8 cellular contexts compared by ENCODE assay signal in the genomic region with DNA sequence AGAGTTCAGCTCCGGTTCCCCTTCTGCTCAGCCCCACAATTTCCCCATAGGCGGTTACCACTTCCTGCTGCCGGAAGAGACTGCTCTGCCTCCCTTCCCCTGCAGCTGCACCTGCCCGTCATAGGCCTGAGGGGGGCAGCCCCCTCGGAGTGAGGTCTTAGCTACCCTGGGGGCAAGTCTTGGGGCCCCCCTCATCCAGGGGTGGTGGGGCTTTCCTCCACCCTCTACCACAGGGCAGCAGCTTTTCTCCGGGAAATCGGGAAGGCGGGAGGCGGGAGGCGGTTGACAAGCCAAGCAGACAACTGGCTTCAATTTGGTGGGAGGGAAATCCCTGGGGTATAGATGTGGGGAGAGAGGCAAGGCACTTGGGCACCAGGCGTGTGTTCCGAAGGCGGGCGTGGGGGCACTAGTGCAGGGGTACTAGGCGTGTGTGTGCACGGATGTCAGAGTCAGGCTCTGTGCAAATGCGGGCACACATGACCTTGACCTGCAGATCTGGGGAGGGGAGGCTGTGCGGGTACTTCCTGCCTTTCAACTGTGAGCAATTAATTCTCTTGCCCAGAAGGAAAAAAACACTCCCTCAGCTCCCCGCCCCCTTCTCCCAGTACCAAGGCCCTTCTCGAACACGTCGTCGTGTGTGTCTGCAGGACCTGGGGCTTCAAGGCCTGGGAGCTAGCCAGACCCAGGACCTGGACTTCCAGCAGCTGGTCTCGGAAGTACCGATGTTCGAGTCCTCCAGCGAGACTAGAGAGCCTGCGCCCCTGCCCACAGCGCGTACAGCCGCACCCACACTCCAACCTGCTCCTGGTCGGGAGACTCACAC. TPM values are rescaled to one million over a fixed set of nuclear protein-coding genes. Genes with fewer than 3 reads are reported as not detected.
A peak's percentile ranks its signal among the peaks of the same experiment; 100 is the strongest.
DNase-seq lines count a peak whose midpoint lies in the region; ATAC-seq and TF ChIP-seq lines count a peak whose summit lies in the region.

No MANE protein-coding gene starts in this region.

- peak overlapping the region; percentile 88 for H3K4me3 Mint-ChIP-seq in activated T-helper 17 cell treated with anti-CD3 and anti-CD28 coated beads, Interleukin-2, amount 50 U/mL, for 72 hours

- DNase-seq in AG04449 (ENCODE audit: low read depth, low spot score) (no peak), Panc1 (ENCODE audit: low read depth, low spot score) (no peak), glomerular visceral epithelial cell (ENCODE audit: extremely low spot score) (peak; percentile 31), LoVo (ENCODE audit: low spot score) (no peak)

- no peaks in the 10 kb centered on the region for H3K27me3 Mint-ChIP-seq in activated T-helper 17 cell treated with anti-CD3 and anti-CD28 coated beads, Interleukin-2, amount 50 U/mL, for 72 hours

- H3K4me3 ChIP-seq in AG04449 (ENCODE audit: low read depth, low read length) (peak overlapping the region; percentile 62), Panc1 (ENCODE audit: low read depth in 2 of 2, low read length in 2 of 2) (peak overlapping the region; percentile 79 to 95), rectal smooth muscle tissue (ENCODE audit: low read length) (peak overlapping the region; percentile 83)

- H3K9me3 Mint-ChIP-seq in activated T-helper 17 cell treated with anti-CD3 and anti-CD28 coated beads, Interleukin-2, amount 50 U/mL, for 72 hours, result no peaks in the 10 kb centered on the region

- no peaks in the 10 kb centered on the region for H3K9me3 ChIP-seq in Panc1 (ENCODE audit: control insufficient read depth, insufficient read depth, low read depth, low read length)

- H3K4me1 Mint-ChIP-seq in activated T-helper 17 cell treated with anti-CD3 and anti-CD28 coated beads, Interleukin-2, amount 50 U/mL, for 72 hours, result peaks cover 10% of the 10 kb centered on the region

- peaks cover 44% of the 10 kb centered on the region for H3K36me3 Mint-ChIP-seq in activated T-helper 17 cell treated with anti-CD3 and anti-CD28 coated beads, Interleukin-2, amount 50 U/mL, for 72 hours (ENCODE audit: low read depth)

- in situ Hi-C loops in Panc1 (cut with HindIII; ENCODE audit: low pct_unique_long_range_greater_than_20kb, low sequenced_read_pairs), result no loop called here

- peak overlapping the region; percentile 91 for H3K27ac Mint-ChIP-seq in activated T-helper 17 cell treated with anti-CD3 and anti-CD28 coated beads, Interleukin-2, amount 50 U/mL, for 72 hours

- peak overlapping the region; percentile 82 for H3K9ac ChIP-seq in rectal smooth muscle tissue (ENCODE audit: low read length)

- BruUV-seq in Panc1 (replicated peaks; lab: Mats Ljungman, UMichigan), result no TSS peak

- POLR2A ChIA-PET in AG04449 (lab: Yijun Ruan, JAX) (interaction anchor here (0.7 to 2.0 kb wide), 4 partner anchors 43 to 161 kb away, joined by 3 to 9 read pairs (median 3); no protein-coding TSS in a partner anchor), Panc1 (lab: Charles Lee) (interaction anchor here (0.7 to 1.6 kb wide), 2 partner anchors 15 to 21 kb away, joined by 5 to 9 read pairs; no protein-coding TSS in a partner anchor)

- H3K27ac ChIP-seq in Panc1 (ENCODE audit: low read length), result peak overlapping the region; percentile 99
- H3K27ac ChIP-seq in rectal smooth muscle tissue (ENCODE audit: low read depth, low read length), result peak overlapping the region; percentile 87

- H3K27me3 ChIP-seq in Panc1 (ENCODE audit: control insufficient read depth, insufficient read depth, low read length) (no peaks in the 10 kb centered on the region), rectal smooth muscle tissue (ENCODE audit: control insufficient read depth, insufficient read depth, low read length) (peaks cover 4% of the 10 kb centered on the region)

- intact Hi-C loops in Panc1 (cut with micrococcal nuclease; ENCODE audit: unreplicated experiment), result loop anchor here (10.0 kb wide), 1 partner anchor 162 kb away; the partner anchor contains the start of gene PLXNB3

- ATAC-seq in GM19035 (IDR thresholded peaks at IDR 0.05; ENCODE audit: unreplicated experiment) (peak; percentile 36), HG03571 (IDR thresholded peaks at IDR 0.05; ENCODE audit: unreplicated experiment) (peak; percentile 36), Panc1 (peak; percentile 0)
- peak; percentile 48 for ATAC-seq in activated T-helper 17 cell treated with anti-CD3 and anti-CD28 coated beads, Interleukin-2, amount 50 U/mL, for 72 hours (replicated peaks)

- H3K36me3 ChIP-seq in Panc1 (ENCODE audit: control insufficient read depth, insufficient read depth, low read length) (peaks cover 7% of the 10 kb centered on the region), rectal smooth muscle tissue (ENCODE audit: control insufficient read depth, insufficient read depth, low read length) (peaks cover 6% of the 10 kb centered on the region)

- CTCF ChIA-PET in AG04449 (lab: Yijun Ruan, JAX) (interaction anchor here (0.7 to 6.6 kb wide), 8 partner anchors 10 to 473 kb away, joined by 3 to 84 read pairs (median 6); partner anchors contain the start of genes HCFC1, IDH3G, PLXNB3 and RENBP), Panc1 (lab: Charles Lee) (interaction anchor here (0.6 to 5.4 kb wide), 2 partner anchors 20 to 291 kb away, joined by 5 to 45 read pairs; no protein-coding TSS in a partner anchor)

- peaks cover 52% of the 10 kb centered on the region for H3K4me1 ChIP-seq in Panc1 (ENCODE audit: control insufficient read depth, insufficient read depth, low read length)
- H3K4me1 ChIP-seq in rectal smooth muscle tissue (ENCODE audit: control insufficient read depth, insufficient read depth, low read length), result peaks cover 12% of the 10 kb centered on the region

- no peak for TF ChIP-seq CTCF in AG04449 (IDR thresholded peaks at IDR 0.05; ENCODE audit: insufficient read depth, low read length, missing control alignments)
- TF ChIP-seq CTCF in Panc1 (IDR thresholded peaks at IDR 0.05), result no peak

RNA-seq across cellular contexts. Expression of gene ARHGAP4, which starts 1.0 kb away (rescaled TPM):
- total RNA-seq in Panc1 (2021; ENCODE audit: unreplicated experiment), result 225 TPM
- polyA plus RNA-seq in Panc1 (2012; ENCODE audit: insufficient read length), result 297 TPM
- 100 to 1,000 TPM; 105 to 147 TPM for total RNA-seq in activated T-helper 17 cell treated with anti-CD3 and anti-CD28 coated beads, Interleukin-2, amount 50 U/mL, for 72 hours

RNA-seq across cellular contexts. Expression of gene NAA10, which starts 7.8 kb away (rescaled TPM):
- 246 TPM for total RNA-seq in Panc1 (2021; ENCODE audit: unreplicated experiment)
- polyA plus RNA-seq in Panc1 (2012; ENCODE audit: insufficient read length), result 347 TPM
- 100 to 1,000 TPM in 1 of 2 donors, 10 to 100 TPM in 1; 74.7 to 146 TPM for total RNA-seq in activated T-helper 17 cell treated with anti-CD3 and anti-CD28 coated beads, Interleukin-2, amount 50 U/mL, for 72 hours

RNA-seq across cellular contexts. Expression of gene RENBP, which starts 17.4 kb away (rescaled TPM):
- 0.62 TPM for total RNA-seq in Panc1 (2021; ENCODE audit: unreplicated experiment)
- 0.62 TPM for polyA plus RNA-seq in Panc1 (2012; ENCODE audit: insufficient read length)
- total RNA-seq in activated T-helper 17 cell treated with anti-CD3 and anti-CD28 coated beads, Interleukin-2, amount 50 U/mL, for 72 hours, result 1 to 10 TPM; 4.7 to 4.9 TPM

RNA-seq across cellular contexts. Expression of gene AVPR2, which starts 22.6 kb away (rescaled TPM):
- 10.6 TPM for total RNA-seq in Panc1 (2021; ENCODE audit: unreplicated experiment)
- polyA plus RNA-seq in Panc1 (2012; ENCODE audit: insufficient read length), result 15.5 TPM
- under 1 TPM in 1 of 2 donors, not detected in 1; 0.32 TPM for total RNA-seq in activated T-helper 17 cell treated with anti-CD3 and anti-CD28 coated beads, Interleukin-2, amount 50 U/mL, for 72 hours

RNA-seq across cellular contexts. Expression of gene L1CAM, which starts 41.1 kb away (rescaled TPM):
- total RNA-seq in Panc1 (2021; ENCODE audit: unreplicated experiment), result 819 TPM
- polyA plus RNA-seq in Panc1 (2012; ENCODE audit: insufficient read length), result 824 TPM
- 1 to 10 TPM; 2.3 to 2.4 TPM for total RNA-seq in activated T-helper 17 cell treated with anti-CD3 and anti-CD28 coated beads, Interleukin-2, amount 50 U/mL, for 72 hours
